In genomic region chr11:57205046-57205671, GRCh38 we compare ENCODE assay signal across 9 cellular contexts. TPM values are rescaled to one million over a fixed set of nuclear protein-coding genes. Genes with fewer than 3 reads are reported as not detected.
DNase-seq lines count a peak whose midpoint lies in the region; ATAC-seq and TF ChIP-seq lines count a peak whose summit lies in the region.
"Had no signal": no experiment of that assay in that cellular context is flagged by ENCODE, and none has a peak within 500 bp of the region (broad histone marks: within the 10 kb centered on the region; RNA-seq: fewer than 3 reads in every experiment).

No MANE protein-coding gene starts in this region.

- H3K9me3 Mint-ChIP-seq in neural crest cell = peaks cover 3% of the 10 kb centered on the region

- TF ChIP-seq CTCF in WERI-Rb-1 (IDR thresholded peaks at IDR 0.05; ENCODE audit: low read depth, low read length) = no peak
- peak; percentile 22 for TF ChIP-seq CTCF in foreskin keratinocyte (conservative IDR thresholded peaks at IDR 0.05)
- no peak for TF ChIP-seq CTCF in neural crest cell (conservative IDR thresholded peaks at IDR 0.05)

- H3K27me3 ChIP-seq in WERI-Rb-1 (ENCODE audit: insufficient read depth, low read depth, severe bottlenecking) = no peaks in the 10 kb centered on the region
- peaks cover 10% of the 10 kb centered on the region for H3K27me3 ChIP-seq in foreskin keratinocyte

- H3K4me3 Mint-ChIP-seq in neural crest cell (no peak overlapping the region), T-helper 17 cell (no peak overlapping the region)

- DNase-seq in GM03348 (ENCODE audit: low spot score) (peak; percentile 87), WERI-Rb-1 (peak; percentile 20), foreskin keratinocyte (peak in 1 of 2 donors; percentile 55), neural crest cell (ENCODE audit: low read depth, low spot score) (no peak), T-helper 17 cell (no peak), KBM-7 (no peak)
- DNase-seq: Calu3 had no signal

- H3K4me3 ChIP-seq in WERI-Rb-1 (ENCODE audit: low read depth, low read length) = no peak overlapping the region

- H3K36me3 Mint-ChIP-seq in neural crest cell (ENCODE audit: low read depth) (no peaks in the 10 kb centered on the region), T-helper 17 cell (ENCODE audit: low read depth) (peaks cover 3% of the 10 kb centered on the region)

- no peaks in the 10 kb centered on the region for H3K36me3 ChIP-seq in WERI-Rb-1

- no peaks in the 10 kb centered on the region for H3K4me1 ChIP-seq in foreskin keratinocyte

- in situ Hi-C loops in KBM-7 (cut with MboI; ENCODE audit: low pct_unique_long_range_greater_than_20kb, low sequenced_read_pairs) = no loop called here

- H3K27ac Mint-ChIP-seq in neural crest cell (ENCODE audit: unreplicated experiment) = peak overlapping the region; percentile 69
- no peak overlapping the region for H3K27ac Mint-ChIP-seq in T-helper 17 cell

- H3K27ac ChIP-seq in WERI-Rb-1 (no peak overlapping the region), foreskin keratinocyte (no peak overlapping the region)

- peaks cover 44% of the 10 kb centered on the region for H3K4me1 Mint-ChIP-seq in neural crest cell
- H3K4me1 Mint-ChIP-seq in T-helper 17 cell = no peaks in the 10 kb centered on the region

- H3K27me3 Mint-ChIP-seq in neural crest cell (ENCODE audit: low read depth) (no peaks in the 10 kb centered on the region), T-helper 17 cell (peaks cover 54% of the 10 kb centered on the region)

- ATAC-seq in foreskin keratinocyte (peak; percentile 61), T-helper 17 cell (no peak), HG03045 (IDR thresholded peaks at IDR 0.05; ENCODE audit: unreplicated experiment) (no peak), GM19397 (IDR thresholded peaks at IDR 0.05; ENCODE audit: unreplicated experiment) (no peak)

- H3K9me3 ChIP-seq in WERI-Rb-1 (ENCODE audit: severe bottlenecking) (peaks cover 2% of the 10 kb centered on the region), T-helper 17 cell (ENCODE audit: control insufficient read depth, low read length, poor library complexity, severe bottlenecking) (no peaks in the 10 kb centered on the region)

RNA-seq across cellular contexts. Expression of gene LRRC55, which starts 23.4 kb away (rescaled TPM):
- not detected in 2 replicates for total RNA-seq in foreskin keratinocyte
- not detected in 2 replicates for polyA plus RNA-seq in foreskin keratinocyte
- total RNA-seq in neural crest cell = 6.0 and 6.4 TPM in 2 replicates
- total RNA-seq in T-helper 17 cell = not detected
- total RNA-seq: Calu3 had no signal

RNA-seq across cellular contexts. Expression of gene APLNR, which starts 31.9 kb away (rescaled TPM):
- total RNA-seq in foreskin keratinocyte (not detected in 2 replicates), neural crest cell (3.0 and 3.9 TPM in 2 replicates), T-helper 17 cell (not detected)
- not detected in 2 replicates for polyA plus RNA-seq in foreskin keratinocyte
- total RNA-seq: Calu3 had no signal

Comparison
In these comparisons a context has a peak if more than half of its experiments do, and no peak if none do; other contexts are left out.
1. DNase-seq: peak in GM03348 (single experiment) and WERI-Rb-1 (single experiment); none in neural crest cell (single experiment), T-helper 17 cell (0 of 3) and KBM-7 (single experiment).